ENCODE assay signal across 8 cellular contexts in the genomic region with DNA sequence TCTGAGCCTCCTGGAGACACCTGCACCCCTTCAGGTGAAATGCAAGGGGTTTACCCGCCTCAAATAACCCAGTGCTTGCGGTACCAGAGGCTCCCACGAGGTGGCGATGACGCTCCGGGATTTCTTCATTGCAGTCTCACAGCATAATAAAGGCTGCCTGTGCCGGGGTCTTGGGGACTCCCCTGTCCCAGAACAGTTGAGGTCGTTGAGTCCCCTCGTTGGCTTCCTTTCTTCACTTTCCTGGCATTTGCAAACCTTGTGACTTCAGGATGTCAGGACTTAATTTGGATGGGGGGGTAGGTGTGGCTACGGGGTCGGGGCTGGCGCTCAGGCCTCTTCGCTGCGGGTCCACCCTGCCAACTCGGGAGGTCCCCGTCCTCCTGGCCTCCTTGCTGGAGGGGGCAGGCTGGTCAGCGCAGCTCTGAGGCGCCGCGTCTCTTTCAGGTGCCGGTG. TPM values are rescaled to one million over a fixed set of nuclear protein-coding genes. Genes with fewer than 3 reads are reported as not detected.
DNase-seq lines count a peak whose midpoint lies in the region; ATAC-seq and TF ChIP-seq lines count a peak whose summit lies in the region.

No MANE protein-coding gene starts in this region.

- TF ChIP-seq EP300 in esophagus muscularis mucosa (IDR thresholded peaks at IDR 0.05) = no peak

- no peak overlapping the region for H2BK12ac ChIP-seq in H9 (ENCODE audit: insufficient read length, low read depth, low read length)

- DNase-seq in AML-193 (lab: John Stamatoyannopoulos, UW) (peak; percentile 53 to 58), H9 (peak; percentile 87), OCI-M2 (lab: John Stamatoyannopoulos, UW; ENCODE audit: unreplicated experiment) (peak; percentile 39), esophagus muscularis mucosa (ENCODE audit: extremely low spot score) (peak; percentile 95)
- peak; percentile 93 for DNase-seq in activated T-cell treated with anti-CD3 and anti-CD28 coated beads, Interleukin-2, amount 50 U/mL, for 1 hour
- peak; percentile 86 for DNase-seq in stimulated activated naive CD8-positive, alpha-beta T cell treated with anti-CD3 and anti-CD28 coated beads, Interleukin-15, Interleukin-2, amounts not matched to agents 100 U/mL and 50 U/mL, for 24 hours

- intact Hi-C loops in esophagus muscularis mucosa (cut with DNase I) = loop anchor here (5.0 kb wide), 1 partner anchor 80 kb away; no protein-coding TSS in a partner anchor

- no peak overlapping the region for H3K4ac ChIP-seq in H9 (ENCODE audit: low read depth, low read length)

- H3K27ac ChIP-seq in H9 (ENCODE audit: insufficient read length, low read depth, low read length) (no peak overlapping the region), esophagus muscularis mucosa (replicated peaks in 1 of 4) (no peak overlapping the region)

- TF ChIP-seq POLR2A in esophagus muscularis mucosa (IDR thresholded peaks at IDR 0.05; ENCODE audit: low read depth) = no peak

- no peak overlapping the region for H3K4me3 ChIP-seq in esophagus muscularis mucosa

- H3K4me2 ChIP-seq in H9 (ENCODE audit: insufficient read depth, insufficient read length, low read length) = no peak overlapping the region

- no peaks in the 10 kb centered on the region for H3K9me3 Mint-ChIP-seq in H9
- H3K9me3 Mint-ChIP-seq in nephron = no peaks in the 10 kb centered on the region

- no peak overlapping the region for H3K9ac ChIP-seq in H9 (ENCODE audit: extremely low read depth, insufficient read length, low read length)

- TF ChIP-seq CTCF in H9 (conservative IDR thresholded peaks at IDR 0.05) (peak; percentile 93), esophagus muscularis mucosa (IDR thresholded peaks at IDR 0.05) (peak; percentile 88 to 90 (median 89)), nephron (IDR thresholded peaks at IDR 0.05; ENCODE audit: unreplicated experiment in 3 of 3) (peak; percentile 87 to 94 (median 94))

- H4K91ac ChIP-seq in H9 (ENCODE audit: insufficient read length, low read depth, low read length) = no peak overlapping the region

- ATAC-seq in stimulated activated naive CD8-positive, alpha-beta T cell treated with anti-CD3 and anti-CD28 coated beads, Interleukin-15, Interleukin-2, amounts not matched to agents 100 U/mL and 50 U/mL, for 24 hours = peak; percentile 54
- ATAC-seq in GM21528 (IDR thresholded peaks at IDR 0.05; ENCODE audit: low FRiP score, unreplicated experiment) = no peak

- H3K27me3 Mint-ChIP-seq in H9 (ENCODE audit: low read depth) (peaks cover 39% of the 10 kb centered on the region), nephron (ENCODE audit: low read depth) (peaks cover 18% of the 10 kb centered on the region)

- peak overlapping the region in 1 of 2 experiments; percentile 58; a peak in 1 of 5 replicates for H3K4me3 Mint-ChIP-seq in H9
- H3K4me3 Mint-ChIP-seq in nephron = no peak overlapping the region

- H4K20me1 ChIP-seq in H9 (ENCODE audit: control insufficient read depth, insufficient read depth, insufficient read length) = no peaks in the 10 kb centered on the region

- no peak overlapping the region for H3K14ac ChIP-seq in H9 (ENCODE audit: insufficient read depth, low read length)

- H2BK5ac ChIP-seq in H9 (ENCODE audit: insufficient read length, low read length) = no peak overlapping the region

- H2BK120ac ChIP-seq in H9 (ENCODE audit: low read depth, low read length, poor library complexity, severe bottlenecking) = no peak overlapping the region

- no peak overlapping the region for H2BK15ac ChIP-seq in H9 (ENCODE audit: low read depth, low read length)

- no peak overlapping the region for H4K8ac ChIP-seq in H9 (replicated peaks; ENCODE audit: insufficient read length, low read depth, low read length)

- H3K79me2 ChIP-seq in H9 (ENCODE audit: insufficient read depth, low read length) = no peaks in the 10 kb centered on the region

- H2AFZ ChIP-seq in H9 (ENCODE audit: low read length) = no peak overlapping the region

- H3K36me3 ChIP-seq in esophagus muscularis mucosa = peaks cover 0 to 11% (median 0%) of the 10 kb centered on the region in 4 donors

- H4K5ac ChIP-seq in H9 (ENCODE audit: insufficient read length, low read depth, low read length) = no peak overlapping the region

- no peak overlapping the region for H3K23ac ChIP-seq in H9 (ENCODE audit: insufficient read length, low read depth, low read length)

- H3K4me1 ChIP-seq in H9 (ENCODE audit: insufficient read depth, low read length) = no peaks in the 10 kb centered on the region
- H3K4me1 ChIP-seq in esophagus muscularis mucosa = peaks cover 18 to 32% (median 30%) of the 10 kb centered on the region in 4 donors

- no peak overlapping the region for H2AK5ac ChIP-seq in H9 (ENCODE audit: insufficient read length, low read length)

- no peaks in the 10 kb centered on the region for H3K9me3 ChIP-seq in H9 (ENCODE audit: control insufficient read depth, low read depth, low read length)
- H3K9me3 ChIP-seq in esophagus muscularis mucosa = no peaks in the 10 kb centered on the region

- no peaks in the 10 kb centered on the region for H3K23me2 ChIP-seq in H9 (ENCODE audit: insufficient read length, low read depth, low read length, poor library complexity, severe bottlenecking)

- no peak overlapping the region for H3K56ac ChIP-seq in H9 (ENCODE audit: insufficient read length, low read depth, low read length)

- no peak overlapping the region for H2BK20ac ChIP-seq in H9 (ENCODE audit: low read depth, low read length, poor library complexity, severe bottlenecking)

- H3K79me1 ChIP-seq in H9 (ENCODE audit: insufficient read depth, low read depth, low read length, poor library complexity, severe bottlenecking) = no peaks in the 10 kb centered on the region

- no peak overlapping the region for H3K18ac ChIP-seq in H9 (ENCODE audit: insufficient read length, low read depth, low read length)

- no peaks in the 10 kb centered on the region; the same call in 1 of the 2 replicates for H3K27me3 ChIP-seq in H9 (ENCODE audit: insufficient read depth, low read length)
- peaks cover 6 to 50% (median 27%) of the 10 kb centered on the region in 4 donors for H3K27me3 ChIP-seq in esophagus muscularis mucosa

- no peak overlapping the region for H3K27ac Mint-ChIP-seq in H9
- H3K27ac Mint-ChIP-seq in nephron = no peak overlapping the region

- H3K4me1 Mint-ChIP-seq in H9 (peaks cover 7 to 16% of the 10 kb centered on the region in 2 experiments), nephron (peaks cover 7% of the 10 kb centered on the region)

- no CpG with 5 or more reads among the region's 21 CpGs for WGBS in H9 (ENCODE audit: extremely low coverage, insufficient read length, low lambda C conversion rate)
- WGBS in esophagus muscularis mucosa = 4% methylated on average over 13 of the region's 21 CpGs

- no peaks in the 10 kb centered on the region for H3K36me3 Mint-ChIP-seq in H9 (ENCODE audit: insufficient read depth in 1 of 3, low read depth in 3 of 3)
- H3K36me3 Mint-ChIP-seq in nephron (ENCODE audit: low read depth) = no peaks in the 10 kb centered on the region

- H3T11ph ChIP-seq in H9 (ENCODE audit: low read length) = no peak overlapping the region

RNA-seq across cellular contexts. Expression of gene GNAT1, which starts 1.3 kb away (rescaled TPM):
- total RNA-seq in H9 (2021) (0.18 TPM in 1 of 2 replicates, not detected in the other), esophagus muscularis mucosa (not detected)

RNA-seq across cellular contexts. Expression of gene SLC38A3, which starts 12.4 kb away (rescaled TPM):
- 1.4 and 3.2 TPM in 2 replicates for total RNA-seq in H9 (2021)
- total RNA-seq in esophagus muscularis mucosa = under 1 TPM in 2 of 4 donors, not detected in 2; 0.11 to 0.39 TPM

RNA-seq across cellular contexts. Expression of gene SEMA3F, which starts 37.6 kb away (rescaled TPM):
- 11.9 and 14.3 TPM in 2 replicates for total RNA-seq in H9 (2021)
- total RNA-seq in esophagus muscularis mucosa = 10 to 100 TPM; 11.9 to 46.5 (median 23.3) TPM

RNA-seq across cellular contexts. Expression of gene GNAI2, which starts 43.3 kb away (rescaled TPM):
- 210 and 218 TPM in 2 replicates for total RNA-seq in H9 (2021)
- total RNA-seq in esophagus muscularis mucosa = 100 to 1,000 TPM; 149 to 297 (median 239) TPM

Comparison
In these comparisons a context has a peak if more than half of its experiments do, and no peak if none do; other contexts are left out.
1. DNase-seq: peak in every context shown above with its lines; median percentile 95 in esophagus muscularis mucosa; 93 in activated T-cell treated with anti-CD3 and anti-CD28 coated beads, Interleukin-2, amount 50 U/mL, for 1 hour; 87 in H9; 86 in stimulated activated naive CD8-positive, alpha-beta T cell treated with anti-CD3 and anti-CD28 coated beads, Interleukin-15, Interleukin-2, amounts not matched to agents 100 U/mL and 50 U/mL, for 24 hours; 56 in AML-193; 39 in OCI-M2.